In genomic region chr1:197141556-197141955, GRCh38 we compare ENCODE assay signal across 19 cellular contexts. TPM values are rescaled to one million over a fixed set of nuclear protein-coding genes. Genes with fewer than 3 reads are reported as not detected.
A peak's percentile ranks its signal among the peaks of the same experiment; 100 is the strongest.
DNase-seq lines count a peak whose midpoint lies in the region; ATAC-seq, FAIRE-seq and TF ChIP-seq lines count a peak whose summit lies in the region.
"Had no signal": no experiment of that assay in that cellular context is flagged by ENCODE, and none has a peak within 500 bp of the region (broad histone marks: within the 10 kb centered on the region; RNA-seq: fewer than 3 reads in every experiment).

No MANE protein-coding gene starts in this region.

- ATAC-seq in stimulated activated naive CD8-positive, alpha-beta T cell treated with anti-CD3 and anti-CD28 coated beads, Interleukin-15, amount 100 ng/mL, for 72 hours: no peak
- no peak for ATAC-seq in K562

- H3K9me3 ChIP-seq in K562 (replicated peaks; ENCODE audit: control insufficient read depth, insufficient read depth, low read depth, low read length): no peaks in the 10 kb centered on the region
- H3K9me3 ChIP-seq: colonic mucosa, spleen, suprapubic skin had no signal

- TF ChIP-seq CTCF in NB4 (IDR thresholded peaks at IDR 0.05; ENCODE audit: low read depth, low read length): no peak
- TF ChIP-seq CTCF in K562 (IDR thresholded peaks at IDR 0.05 in 2 of 3, conservative IDR thresholded peaks at IDR 0.05 in 1 of 3; ENCODE audit: insufficient read depth in 2 of 3, low read depth in 1 of 3, low read length in 3 of 3): no peak

- no peaks in the 10 kb centered on the region for H3K9me3 Mint-ChIP-seq in stimulated activated naive CD8-positive, alpha-beta T cell treated with anti-CD3 and anti-CD28 coated beads, Interleukin-15, Interleukin-2, amounts not matched to agents 100 ng/mL and 50 ng/mL, for 24 hours
- no peaks in the 10 kb centered on the region for H3K9me3 Mint-ChIP-seq in stimulated activated naive CD8-positive, alpha-beta T cell treated with anti-CD3 and anti-CD28 coated beads, Interleukin-15, amount 100 ng/mL, for 72 hours
- H3K9me3 Mint-ChIP-seq: mesothelial cell of epicardium, nephron had no signal

- H3K4me3 ChIP-seq in NB4 (ENCODE audit: low read depth, low read length): peak overlapping the region; percentile 7
- H3K4me3 ChIP-seq in K562: no peak overlapping the region
- H3K4me3 ChIP-seq: colonic mucosa, spleen, suprapubic skin had no signal

- TF ChIP-seq RAD21 in K562 (CRISPR knock-in tag; conservative IDR thresholded peaks at IDR 0.05 in 1 of 2, IDR thresholded peaks at IDR 0.05 in 1 of 2): no peak

- CTCF ChIA-PET in K562 (lab: Yijun Ruan, JAX; ENCODE audit: low intra/inter-chr PET ratio): no interaction called here

- H3K27ac Mint-ChIP-seq in stimulated activated naive CD8-positive, alpha-beta T cell treated with anti-CD3 and anti-CD28 coated beads, Interleukin-15, Interleukin-2, amounts not matched to agents 100 ng/mL and 50 ng/mL, for 24 hours: no peak overlapping the region
- no peak overlapping the region for H3K27ac Mint-ChIP-seq in stimulated activated naive CD8-positive, alpha-beta T cell treated with anti-CD3 and anti-CD28 coated beads, Interleukin-15, amount 100 ng/mL, for 72 hours
- H3K27ac Mint-ChIP-seq: B cell had no signal

- H3K27ac ChIP-seq in K562 (ENCODE audit: extremely low read depth, low read depth, low read length): no peak overlapping the region
- H3K27ac ChIP-seq: brain microvascular endothelial cell, colonic mucosa, spleen, suprapubic skin had no signal

- H3K4me1 ChIP-seq in K562 (replicated peaks in 1 of 2; ENCODE audit: control insufficient read depth in 2 of 2, insufficient read depth in 2 of 2, low read length in 2 of 2): peaks cover 0 to 3% of the 10 kb centered on the region in 2 experiments; a peak in 2 of 5 replicates
- H3K4me1 ChIP-seq: colonic mucosa had no signal

- peaks cover 49% of the 10 kb centered on the region for H3K36me3 Mint-ChIP-seq in stimulated activated naive CD8-positive, alpha-beta T cell treated with anti-CD3 and anti-CD28 coated beads, Interleukin-15, Interleukin-2, amounts not matched to agents 100 ng/mL and 50 ng/mL, for 24 hours (ENCODE audit: low read depth)

- H3K9me1 ChIP-seq in K562 (ENCODE audit: control insufficient read depth, insufficient read depth, low read length): no peaks in the 10 kb centered on the region

- no peaks in the 10 kb centered on the region for H3K27me3 ChIP-seq in K562 (ENCODE audit: control insufficient read depth in 2 of 2, insufficient read depth in 2 of 2, low read length in 2 of 2)
- H3K27me3 ChIP-seq: brain microvascular endothelial cell, colonic mucosa, suprapubic skin had no signal

- peaks cover 74% of the 10 kb centered on the region for H3K79me2 ChIP-seq in K562 (ENCODE audit: control insufficient read depth, insufficient read depth, low read length)

- no peak for DNase-seq in stimulated activated naive CD8-positive, alpha-beta T cell treated with anti-CD3 and anti-CD28 coated beads, Interleukin-15, amount 100 ng/mL, for 72 hours
- DNase-seq in NB4 (ENCODE audit: low read depth) (no peak), K562 (ENCODE audit: extremely low read depth in 1 of 4, low spot score in 3 of 4) (no peak), RCC 7860 (ENCODE audit: low spot score) (no peak), islet precursor cell (no peak)
- DNase-seq in activated CD4-positive, CD25-positive, alpha-beta regulatory T cell treated with anti-CD3 and anti-CD28 coated beads, Interleukin-2, amount 50 U/mL, for 72 hours: no peak
- DNase-seq: activated naive CD4-positive, alpha-beta T cell treated with anti-CD3 and anti-CD28 coated beads, Interleukin-2, amount 50 U/mL, for 16 hours; brain microvascular endothelial cell; colonic mucosa; foreskin melanocyte; GF-D8; NCI-H1436; NCI-H2227 treated with DMSO at 0.1 percent for 48 hours; spleen had no signal

- H3K4me2 ChIP-seq in K562 (ENCODE audit: insufficient read depth, low read length): no peak overlapping the region

- peak overlapping the region; percentile 28 for H3K4me3 Mint-ChIP-seq in stimulated activated naive CD8-positive, alpha-beta T cell treated with anti-CD3 and anti-CD28 coated beads, Interleukin-15, Interleukin-2, amounts not matched to agents 100 ng/mL and 50 ng/mL, for 24 hours
- H3K4me3 Mint-ChIP-seq in stimulated activated naive CD8-positive, alpha-beta T cell treated with anti-CD3 and anti-CD28 coated beads, Interleukin-15, amount 100 ng/mL, for 72 hours: no peak overlapping the region
- H3K4me3 Mint-ChIP-seq: B cell, mesothelial cell of epicardium, nephron had no signal

- no peak overlapping the region for H2AFZ ChIP-seq in K562 (ENCODE audit: low read depth, low read length)

- H3K4me1 Mint-ChIP-seq in stimulated activated naive CD8-positive, alpha-beta T cell treated with anti-CD3 and anti-CD28 coated beads, Interleukin-15, Interleukin-2, amounts not matched to agents 100 ng/mL and 50 ng/mL, for 24 hours (ENCODE audit: low read depth): peaks cover 13% of the 10 kb centered on the region
- H3K4me1 Mint-ChIP-seq in stimulated activated naive CD8-positive, alpha-beta T cell treated with anti-CD3 and anti-CD28 coated beads, Interleukin-15, amount 100 ng/mL, for 72 hours: peaks cover 8% of the 10 kb centered on the region

- intact Hi-C loops in K562 (cut with micrococcal nuclease): no loop called here

- no peak overlapping the region for H3K9ac ChIP-seq in K562 (ENCODE audit: insufficient read depth in 1 of 2, low read depth in 2 of 2, low read length in 2 of 2)

- BruUV-seq in K562 (replicated peaks; lab: Mats Ljungman, UMichigan): no TSS peak

- FAIRE-seq in K562 (lab: Jason Lieb, UNC) (no peak), RCC 7860 (lab: Jason Lieb, UNC) (no peak)

- TF ChIP-seq EP300 in K562 (IDR thresholded peaks at IDR 0.05; ENCODE audit: low read length): no peak

- in situ Hi-C loops in K562 (cut with MboI): no loop called here

- H3K36me3 ChIP-seq in K562 (ENCODE audit: control insufficient read depth, insufficient read depth, low read length): peaks cover 67% of the 10 kb centered on the region
- H3K36me3 ChIP-seq: brain microvascular endothelial cell, colonic mucosa, suprapubic skin had no signal

- POLR2A ChIA-PET in K562 (lab: Yijun Ruan, JAX): interaction anchor here (1.1 to 1.6 kb wide), 2 partner anchors 10 to 25 kb away, joined by 3 read pairs; no protein-coding TSS in a partner anchor

- H3K27me3 Mint-ChIP-seq in stimulated activated naive CD8-positive, alpha-beta T cell treated with anti-CD3 and anti-CD28 coated beads, Interleukin-15, Interleukin-2, amounts not matched to agents 100 ng/mL and 50 ng/mL, for 24 hours: no peaks in the 10 kb centered on the region
- peaks cover 5% of the 10 kb centered on the region for H3K27me3 Mint-ChIP-seq in stimulated activated naive CD8-positive, alpha-beta T cell treated with anti-CD3 and anti-CD28 coated beads, Interleukin-15, amount 100 ng/mL, for 72 hours

- 100% methylated on average over 1 of the region's 1 CpG for WGBS in K562 (ENCODE audit: insufficient coverage, low coverage, missing lambda C conversion rate)

- H4K20me1 ChIP-seq in K562 (replicated peaks; ENCODE audit: control insufficient read depth, insufficient read depth, low read length): no peaks in the 10 kb centered on the region; the same call in 1 of the 2 replicates

- TF ChIP-seq POLR2A in NB4 (IDR thresholded peaks at IDR 0.05; ENCODE audit: extremely low read depth, insufficient read length) (no peak), K562 (conservative IDR thresholded peaks at IDR 0.05) (no peak)

TF ChIP-seq in K562, 482 proteins besides CTCF, POLR2A, EP300 and RAD21 (continues in another document):
- TF ChIP-seq ZNF764 (CRISPR knock-in tag; IDR thresholded peaks at IDR 0.05; ENCODE audit: low read depth) (no peak), ZKSCAN1 (IDR thresholded peaks at IDR 0.05; ENCODE audit: low read depth, low read length) (peak; percentile 94)

RNA-seq across cellular contexts. Expression of gene ASPM, which starts 4.9 kb away (rescaled TPM):
- total RNA-seq in K562 (2011; cell fraction: chromatin; rRNA removed; ENCODE audit: low replicate concordance): 25.1 and 120 TPM in 2 replicates
- total RNA-seq in K562 (2011; cell fraction: nucleolus; rRNA removed): 17.5 and 27.9 TPM in 2 replicates
- total RNA-seq in K562 (2011; cell fraction: nucleoplasm; rRNA removed): 48.8 and 68.2 TPM in 2 replicates
- total RNA-seq in K562 (2014; rRNA removed): 49.1 and 55.6 TPM in 2 replicates
- 84.4 and 92.9 TPM in 2 replicates for total RNA-seq in K562 (2014; rRNA removed; fragmentation: Illumina TruSeq; extraction: Trizol)
- 70.1 and 75.3 TPM in 2 replicates for total RNA-seq in K562 (2015; rRNA removed; fragmentation: Illumina TruSeq; extraction: Trizol)
- total RNA-seq in K562 (2021): 56.2 and 57.1 TPM in 2 replicates
- 20.9 and 44.1 TPM in 2 replicates for polyA plus RNA-seq in K562 (2011; rRNA removed)
- 3.4 and 6.5 TPM in 2 replicates for polyA plus RNA-seq in K562 (2011; cell fraction: cytosol; rRNA removed)
- 27.2 and 34.1 TPM in 2 replicates for polyA plus RNA-seq in K562 (2011; cell fraction: nucleus; rRNA removed)
- 26.8 and 27.4 TPM in 2 replicates for polyA plus RNA-seq in K562 (2012)
- 38.9 and 46.4 TPM in 2 replicates for polyA plus RNA-seq in K562 (2014; fragmentation: Illumina TruSeq; extraction: Trizol)
- 10 to 100 TPM; 22.7 to 25.5 TPM for polyA plus RNA-seq in K562 (2014; fragmentation: Nextera tagmentation; extraction: Ambion mirVana)
- polyA plus RNA-seq in K562 (2014; rRNA removed): 29.5 and 34.6 TPM in 2 replicates
- 99.8 and 125 TPM in 2 replicates for polyA minus RNA-seq in K562 (2011; rRNA and poly(A)+ RNA removed)
- polyA minus RNA-seq in K562 (2011; cell fraction: cytosol; rRNA and poly(A)+ RNA removed): 28.4 and 49.2 TPM in 2 replicates
- polyA minus RNA-seq in K562 (2011; cell fraction: nucleus; rRNA and poly(A)+ RNA removed): 79.3 and 109 TPM in 2 replicates

RNA-seq across cellular contexts. Expression of gene ZBTB41, which starts 59.5 kb away (rescaled TPM):
- total RNA-seq in K562 (2011; cell fraction: chromatin; rRNA removed; ENCODE audit: low replicate concordance): 5.0 and 25.3 TPM in 2 replicates
- total RNA-seq in K562 (2011; cell fraction: nucleolus; rRNA removed): 2.3 and 4.3 TPM in 2 replicates
- total RNA-seq in K562 (2011; cell fraction: nucleoplasm; rRNA removed): 5.4 and 8.3 TPM in 2 replicates
- total RNA-seq in K562 (2014; rRNA removed) (2.7 and 3.5 TPM in 2 replicates), K562 (2014; rRNA removed; fragmentation: Illumina TruSeq; extraction: Trizol) (8.8 and 11.0 TPM in 2 replicates), K562 (2015; rRNA removed; fragmentation: Illumina TruSeq; extraction: Trizol) (8.9 and 10.1 TPM in 2 replicates), K562 (2021) (7.0 and 7.3 TPM in 2 replicates)
- polyA plus RNA-seq in K562 (2011; rRNA removed) (5.0 and 5.4 TPM in 2 replicates), K562 (2014; fragmentation: Illumina TruSeq; extraction: Trizol) (3.5 and 4.4 TPM in 2 replicates), K562 (2014; fragmentation: Nextera tagmentation; extraction: Ambion mirVana) (1 to 10 TPM; 2.0 to 2.3 TPM), K562 (2014; rRNA removed) (2.2 TPM in 2 replicates)
- 0.83 and 2.4 TPM in 2 replicates for polyA plus RNA-seq in K562 (2011; cell fraction: cytosol; rRNA removed)
- 4.8 and 7.6 TPM in 2 replicates for polyA plus RNA-seq in K562 (2011; cell fraction: nucleus; rRNA removed)
- 2.5 and 3.4 TPM in 2 replicates for polyA plus RNA-seq in K562 (2012)
- 19.4 and 29.3 TPM in 2 replicates for polyA minus RNA-seq in K562 (2011; rRNA and poly(A)+ RNA removed)
- polyA minus RNA-seq in K562 (2011; cell fraction: cytosol; rRNA and poly(A)+ RNA removed): 5.5 and 7.3 TPM in 2 replicates
- polyA minus RNA-seq in K562 (2011; cell fraction: nucleus; rRNA and poly(A)+ RNA removed): 8.5 and 22.3 TPM in 2 replicates
